In genomic region chr6:144334150-144334708, GRCh38 we compare ENCODE assay signal across 9 cellular contexts. TPM values are rescaled to one million over a fixed set of nuclear protein-coding genes. Genes with fewer than 3 reads are reported as not detected.
DNase-seq lines count a peak whose midpoint lies in the region; ATAC-seq and TF ChIP-seq lines count a peak whose summit lies in the region.
"Had no signal": no experiment of that assay in that cellular context is flagged by ENCODE, and none has a peak within 500 bp of the region (broad histone marks: within the 10 kb centered on the region; RNA-seq: fewer than 3 reads in every experiment).

No MANE protein-coding gene starts in this region.

- no peaks in the 10 kb centered on the region for H3K27me3 Mint-ChIP-seq in IgD-negative memory B cell

- peak overlapping the region; percentile 80 to 97 (median 89) for H3K4me2 ChIP-seq in BLaER1 treated with 17β-estradiol and CSF1 and Interleukin-3, amounts not matched to agents 10 nM and 100 nM

- peak overlapping the region in 9 of 11 experiments; percentile 16 to 87 (median 66); a peak in 16 of 22 replicates for H3K27ac ChIP-seq in BLaER1 treated with 17β-estradiol and CSF1 and Interleukin-3, amounts not matched to agents 10 nM and 100 nM
- H3K27ac ChIP-seq in lung (ENCODE audit: low read depth in 1 of 2, low read length in 1 of 2), result peak overlapping the region in 1 of 2 donors; percentile 82
- H3K27ac ChIP-seq in upper lobe of left lung, result peak overlapping the region; percentile 58 to 77 (median 74)
- no peak overlapping the region for H3K27ac ChIP-seq in brain microvascular endothelial cell
- H3K27ac ChIP-seq: cardiac muscle cell had no signal

- in situ Hi-C loops in brain microvascular endothelial cell (cut with HindIII; ENCODE audit: low pct_ligation_motif_present, low sequenced_read_pairs), result no loop called here

- TF ChIP-seq POLR2A in upper lobe of left lung (IDR thresholded peaks at IDR 0.05), result no peak

- no peaks in the 10 kb centered on the region for H3K36me3 Mint-ChIP-seq in IgD-negative memory B cell

- peak overlapping the region in 8 of 10 experiments; percentile 14 to 58 (median 32); a peak in 11 of 20 replicates for H3K4me3 ChIP-seq in BLaER1 treated with 17β-estradiol and CSF1 and Interleukin-3, amounts not matched to agents 10 nM and 100 nM
- H3K4me3 ChIP-seq in lung, result no peak overlapping the region
- H3K4me3 ChIP-seq in upper lobe of left lung, result peak overlapping the region in 3 of 4 donors; percentile 16 to 36 (median 33)
- no peak overlapping the region for H3K4me3 ChIP-seq in brain microvascular endothelial cell (ENCODE audit: low read depth, low read length)
- H3K4me3 ChIP-seq: cardiac muscle cell had no signal

- peak overlapping the region; percentile 72 to 90 (median 82) for H3K4me3 Mint-ChIP-seq in IgD-negative memory B cell

- H4K20me1 ChIP-seq in BLaER1 treated with 17β-estradiol and CSF1 and Interleukin-3, amounts not matched to agents 10 nM and 100 nM, result 0 out of 22 replicates have a peak, but pooled peaks cover 0 to 5% (median 0%) of the 10 kb centered on the region in 11 experiments

- ATAC-seq in lung (ENCODE audit: insufficient read depth, low FRiP score) (peak; percentile 32), upper lobe of left lung (ENCODE audit: low FRiP score in 2 of 2) (peak; percentile 29 to 44)

- H3K4me1 Mint-ChIP-seq in IgD-negative memory B cell, result peaks cover 52 to 65% (median 53%) of the 10 kb centered on the region in 3 donors

- peak overlapping the region in 9 of 11 experiments; percentile 28 to 75 (median 54); a peak in 15 of 22 replicates for H3K9ac ChIP-seq in BLaER1 treated with 17β-estradiol and CSF1 and Interleukin-3, amounts not matched to agents 10 nM and 100 nM

- H3K4me1 ChIP-seq in BLaER1 treated with 17β-estradiol and CSF1 and Interleukin-3, amounts not matched to agents 10 nM and 100 nM, result peaks cover 35 to 60% (median 53%) of the 10 kb centered on the region in 10 experiments
- H3K4me1 ChIP-seq in lung (ENCODE audit: control insufficient read depth in 2 of 2, insufficient read depth in 2 of 2, low read length in 2 of 2) (peaks cover 25 to 29% of the 10 kb centered on the region in 2 donors), upper lobe of left lung (peaks cover 48 to 62% (median 57%) of the 10 kb centered on the region in 4 donors)

- H3K36me3 ChIP-seq in BLaER1 treated with 17β-estradiol and CSF1 and Interleukin-3, amounts not matched to agents 10 nM and 100 nM, result no peaks in the 10 kb centered on the region
- H3K36me3 ChIP-seq in lung (ENCODE audit: control insufficient read depth in 2 of 2, insufficient read depth in 2 of 2, low read length in 2 of 2) (no peaks in the 10 kb centered on the region), upper lobe of left lung (no peaks in the 10 kb centered on the region), brain microvascular endothelial cell (replicated peaks) (no peaks in the 10 kb centered on the region)
- H3K36me3 ChIP-seq: cardiac muscle cell had no signal

- DNase-seq in GM20000 (ENCODE audit: low spot score), result peak; percentile 45
- peak; percentile 61 to 72 for DNase-seq in activated CD8-positive, alpha-beta memory T cell treated with anti-CD3 and anti-CD28 coated beads for 4 hours (ENCODE audit: low read depth in 2 of 2)
- DNase-seq in lung (ENCODE audit: low spot score), result peak; percentile 44
- DNase-seq in upper lobe of left lung, result peak in 1 of 2 donors; percentile 74
- no peak for DNase-seq in medulla oblongata (ENCODE audit: extremely low spot score)
- no peak for DNase-seq in brain microvascular endothelial cell

- whole genome bisulfite sequencing in lung, 2 donors, result 9 to 16% methylated on average over 12 of the region's 12 CpGs
- WGBS in upper lobe of left lung, 2 donors, result 13 to 20% methylated on average over 4 to 12 of the region's 12 CpGs

- TF ChIP-seq CTCF in GM20000 (IDR thresholded peaks at IDR 0.05; ENCODE audit: extremely low read depth, missing control alignments) (no peak), lung (IDR thresholded peaks at IDR 0.05; ENCODE audit: control extremely low read depth, extremely low read depth) (no peak), upper lobe of left lung (IDR thresholded peaks at IDR 0.05) (no peak), brain microvascular endothelial cell (IDR thresholded peaks at IDR 0.05; ENCODE audit: low read depth, low read length, missing control alignments) (no peak)

- H3K27me3 ChIP-seq in BLaER1 treated with 17β-estradiol and CSF1 and Interleukin-3, amounts not matched to agents 10 nM and 100 nM, result no peaks in the 10 kb centered on the region
- no peaks in the 10 kb centered on the region for H3K27me3 ChIP-seq in lung (ENCODE audit: control insufficient read depth, insufficient read depth)
- H3K27me3 ChIP-seq in upper lobe of left lung, result no peaks in the 10 kb centered on the region
- no peaks in the 10 kb centered on the region for H3K27me3 ChIP-seq in brain microvascular endothelial cell (replicated peaks)
- H3K27me3 ChIP-seq: cardiac muscle cell had no signal

- no peak for TF ChIP-seq EP300 in upper lobe of left lung (IDR thresholded peaks at IDR 0.05)

- H3K9me3 Mint-ChIP-seq in IgD-negative memory B cell, result no peaks in the 10 kb centered on the region

- H3K27ac Mint-ChIP-seq in IgD-negative memory B cell, result peak overlapping the region; percentile 74 to 95 (median 93)

- no peaks in the 10 kb centered on the region for H3K9me3 ChIP-seq in BLaER1 treated with 17β-estradiol and CSF1 and Interleukin-3, amounts not matched to agents 10 nM and 100 nM (replicated peaks in 1 of 11)
- H3K9me3 ChIP-seq in lung (ENCODE audit: control insufficient read depth in 2 of 2, insufficient read depth in 1 of 2, low read length in 1 of 2) (no peaks in the 10 kb centered on the region), upper lobe of left lung (no peaks in the 10 kb centered on the region)

RNA-seq across cellular contexts. Expression of gene UTRN, which starts 49.1 kb away (rescaled TPM):
- 76.7 TPM for polyA plus RNA-seq in IgD-negative memory B cell
- 100 to 1,000 TPM; 207 to 489 TPM for total RNA-seq in lung
- polyA plus RNA-seq in lung, result 10 to 100 TPM; 24.6 to 38.7 TPM
- 100 to 1,000 TPM; 209 to 637 (median 340) TPM for total RNA-seq in upper lobe of left lung

Comparison
In these comparisons a context has a peak if more than half of its experiments do, and no peak if none do; other contexts are left out.
1. H3K4me3 ChIP-seq: peak in BLaER1 treated with 17β-estradiol and CSF1 and Interleukin-3, amounts not matched to agents 10 nM and 100 nM (8 of 10) and upper lobe of left lung (3 of 4); none in lung (single experiment) and brain microvascular endothelial cell (single experiment).
2. DNase-seq: peak in GM20000 (single experiment), activated CD8-positive, alpha-beta memory T cell treated with anti-CD3 and anti-CD28 coated beads for 4 hours (2 of 2) and lung (single experiment); none in medulla oblongata (single experiment) and brain microvascular endothelial cell (single experiment).